ENCODE assay signal across 4 cellular contexts in the genomic region with DNA sequence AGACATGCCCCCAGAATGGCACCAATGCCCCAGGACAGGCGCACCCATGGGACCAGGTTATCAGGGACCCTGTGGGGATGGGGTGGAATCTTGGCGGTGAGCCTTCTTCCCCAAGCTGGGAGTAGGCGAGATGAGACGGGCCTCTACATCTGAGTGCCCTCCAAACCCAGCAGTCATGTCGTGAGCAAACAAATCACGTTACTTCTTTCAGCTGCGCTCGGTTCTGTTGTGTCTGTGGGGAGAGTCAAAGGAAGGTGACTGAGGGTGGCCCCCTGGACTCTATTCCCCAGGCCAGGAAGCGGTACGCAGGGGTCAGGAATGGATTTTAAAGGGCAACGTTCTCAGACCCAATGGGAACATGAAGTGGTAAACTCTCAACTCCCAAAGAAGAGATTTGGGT. TPM values are rescaled to one million over a fixed set of nuclear protein-coding genes. Genes with fewer than 3 reads are reported as not detected.
"Had no signal": no experiment of that assay in that cellular context is flagged by ENCODE, and none has a peak within 500 bp of the region (broad histone marks: within the 10 kb centered on the region; RNA-seq: fewer than 3 reads in every experiment).

No MANE protein-coding gene starts in this region.

- DNase-seq: GDM1, GF-D8 had no signal

- ATAC-seq: GM12878 had no signal

RNA-seq across cellular contexts. Expression of gene GOLGA6L2, which starts 2.8 kb away (rescaled TPM):
- total RNA-seq: G401, GM12878 had no signal
